Comparison of ENCODE assay signal across 24 cellular contexts in the genomic region with DNA sequence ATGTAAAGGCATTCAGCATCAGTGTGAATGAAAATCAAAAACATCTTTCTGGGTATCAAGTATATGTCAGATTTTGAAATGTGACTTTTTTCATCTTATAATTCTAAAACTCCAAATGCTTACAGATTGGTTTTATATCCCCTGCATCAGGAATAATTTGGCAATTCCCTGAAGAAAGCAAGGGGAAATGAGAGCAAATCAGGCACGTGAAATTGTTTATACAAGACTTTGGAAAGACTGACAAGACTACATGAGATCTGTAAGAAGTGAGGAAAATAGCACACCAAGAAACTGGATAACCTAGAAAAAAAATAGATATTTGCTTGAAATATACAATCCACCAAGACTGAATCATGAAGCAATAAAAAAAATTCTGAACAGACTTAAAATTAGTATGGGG. TPM values are rescaled to one million over a fixed set of nuclear protein-coding genes. Genes with fewer than 3 reads are reported as not detected.
DNase-seq lines count a peak whose midpoint lies in the region; ATAC-seq and TF ChIP-seq lines count a peak whose summit lies in the region.
"Had no signal": no experiment of that assay in that cellular context is flagged by ENCODE, and none has a peak within 500 bp of the region (broad histone marks: within the 10 kb centered on the region; RNA-seq: fewer than 3 reads in every experiment).

No MANE protein-coding gene starts in this region.

- H3K9me3 ChIP-seq in adipocyte (ENCODE audit: control insufficient read depth, low read length) (no peaks in the 10 kb centered on the region), gastrocnemius medialis (no peaks in the 10 kb centered on the region), vagina (no peaks in the 10 kb centered on the region)
- H3K9me3 ChIP-seq: A549, Caco-2, SJCRH30 had no signal

- H3K9ac ChIP-seq in adipocyte (ENCODE audit: low read length) = peak overlapping the region; percentile 49

- peak; percentile 28 for DNase-seq in adipocyte (ENCODE audit: low read depth)
- peak; percentile 53 for DNase-seq in fibroblast of peridontal ligament (ENCODE audit: extremely low read depth)
- no peak for DNase-seq in gastrocnemius medialis
- DNase-seq in vagina (ENCODE audit: extremely low spot score in 2 of 2) = no peak
- no peak for DNase-seq in hepatic stellate cell (ENCODE audit: low spot score)
- no peak for DNase-seq in left lobe of liver (ENCODE audit: low spot score)
- no peak for DNase-seq in NCI-H1694 treated with DMSO at 0.1 percent for 48 hours (lab: John Stamatoyannopoulos, UW)
- DNase-seq: Caco-2; CD8-positive, alpha-beta T cell; DMS 273 treated with DMSO at 0.1 percent for 48 hours; DMS79 treated with DMSO at 0.1 percent for 48 hours; MG63; NCI-H1105 treated with DMSO at 0.1 percent for 48 hours; NCI-H2029 treated with DMSO at 0.1 percent for 48 hours; NCI-H2227 treated with DMSO at 0.1 percent for 48 hours; NCI-H526 treated with DMSO at 0.1 percent for 48 hours; PC-9; SJCRH30 had no signal

- H3K4me3 ChIP-seq in adipocyte (ENCODE audit: low read length) (peak overlapping the region; percentile 0), gastrocnemius medialis (no peak overlapping the region), vagina (no peak overlapping the region)
- H3K4me3 ChIP-seq: A549, K562, MG63, PC-9, SJCRH30 had no signal

- intact Hi-C loops in gastrocnemius medialis (cut with DNase I; ENCODE audit: low total_unique reads) (loop anchor here (10.0 kb wide), 1 partner anchor 245 kb away; no protein-coding TSS in a partner anchor), vagina (cut with DNase I) (loop anchor here (2.0 kb wide), 1 partner anchor 259 kb away; no protein-coding TSS in a partner anchor)

- in situ Hi-C loops in gastrocnemius medialis (cut with MboI; ENCODE audit: low sequenced_read_pairs in 4 of 4) = loop anchor here in 1 of 4 donors (10.0 kb wide), 1 partner anchor 235 kb away; no protein-coding TSS in a partner anchor

- TF ChIP-seq CTCF in gastrocnemius medialis (IDR thresholded peaks at IDR 0.05 in 4 of 5, conservative IDR thresholded peaks at IDR 0.05 in 1 of 5) (no peak), vagina (IDR thresholded peaks at IDR 0.05) (no peak)

- H3K4me1 ChIP-seq in adipocyte (ENCODE audit: control insufficient read depth, insufficient read depth, low read length) = peaks cover 87% of the 10 kb centered on the region
- H3K4me1 ChIP-seq in gastrocnemius medialis = peaks cover 5 to 19% of the 10 kb centered on the region in 2 donors
- peaks cover 78% of the 10 kb centered on the region for H3K4me1 ChIP-seq in vagina
- H3K4me1 ChIP-seq: A549, Caco-2, SJCRH30 had no signal

- no peaks in the 10 kb centered on the region for H3K27me3 ChIP-seq in adipocyte (replicated peaks; ENCODE audit: control insufficient read depth, insufficient read depth, low read length)
- H3K27me3 ChIP-seq in gastrocnemius medialis = no peaks in the 10 kb centered on the region
- H3K27me3 ChIP-seq in vagina = no peaks in the 10 kb centered on the region
- H3K27me3 ChIP-seq: MG63 had no signal

- H3K27ac ChIP-seq in gastrocnemius medialis (peak overlapping the region in 3 of 4 donors; percentile 0 to 30 (median 23)), vagina (peak overlapping the region; percentile 98)
- H3K27ac ChIP-seq: A549, C4-2B, PC-9, SJCRH30 had no signal

- TF ChIP-seq POLR2A in gastrocnemius medialis (IDR thresholded peaks at IDR 0.05) (no peak), vagina (IDR thresholded peaks at IDR 0.05) (no peak)

- H3K36me3 ChIP-seq in adipocyte (ENCODE audit: control insufficient read depth, insufficient read depth, low read length, severe bottlenecking) = peaks cover 68% of the 10 kb centered on the region
- no peaks in the 10 kb centered on the region for H3K36me3 ChIP-seq in gastrocnemius medialis
- peaks cover 0 to 14% of the 10 kb centered on the region in 2 donors for H3K36me3 ChIP-seq in vagina
- H3K36me3 ChIP-seq: SJCRH30 had no signal

- ATAC-seq in gastrocnemius medialis (no peak), left lobe of liver (no peak)
- ATAC-seq: A549; CD8-positive, alpha-beta T cell; HCT116; K562; Right ventricle myocardium inferior; SK-N-SH treated with all-trans-retinoic acid at 6 μM for 48 hours had no signal

RNA-seq across cellular contexts. Expression of gene COL6A3, which starts 13.8 kb away (rescaled TPM):
- total RNA-seq in gastrocnemius medialis = 100 to 1,000 TPM in 2 of 4 donors, 10 to 100 TPM in 2; 45.3 to 150 (median 108) TPM
- total RNA-seq in vagina = 315 TPM
- total RNA-seq in left lobe of liver = 6.2 TPM

Comparison
In these comparisons a context has a peak if more than half of its experiments do, and no peak if none do; other contexts are left out.
1. DNase-seq: peak in adipocyte (single experiment) and fibroblast of peridontal ligament (single experiment); none in gastrocnemius medialis (0 of 2), vagina (0 of 2), hepatic stellate cell (single experiment), left lobe of liver (single experiment) and NCI-H1694 treated with DMSO at 0.1 percent for 48 hours (single experiment).